Comparison of ENCODE assay signal across 8 cellular contexts in the genomic region with DNA sequence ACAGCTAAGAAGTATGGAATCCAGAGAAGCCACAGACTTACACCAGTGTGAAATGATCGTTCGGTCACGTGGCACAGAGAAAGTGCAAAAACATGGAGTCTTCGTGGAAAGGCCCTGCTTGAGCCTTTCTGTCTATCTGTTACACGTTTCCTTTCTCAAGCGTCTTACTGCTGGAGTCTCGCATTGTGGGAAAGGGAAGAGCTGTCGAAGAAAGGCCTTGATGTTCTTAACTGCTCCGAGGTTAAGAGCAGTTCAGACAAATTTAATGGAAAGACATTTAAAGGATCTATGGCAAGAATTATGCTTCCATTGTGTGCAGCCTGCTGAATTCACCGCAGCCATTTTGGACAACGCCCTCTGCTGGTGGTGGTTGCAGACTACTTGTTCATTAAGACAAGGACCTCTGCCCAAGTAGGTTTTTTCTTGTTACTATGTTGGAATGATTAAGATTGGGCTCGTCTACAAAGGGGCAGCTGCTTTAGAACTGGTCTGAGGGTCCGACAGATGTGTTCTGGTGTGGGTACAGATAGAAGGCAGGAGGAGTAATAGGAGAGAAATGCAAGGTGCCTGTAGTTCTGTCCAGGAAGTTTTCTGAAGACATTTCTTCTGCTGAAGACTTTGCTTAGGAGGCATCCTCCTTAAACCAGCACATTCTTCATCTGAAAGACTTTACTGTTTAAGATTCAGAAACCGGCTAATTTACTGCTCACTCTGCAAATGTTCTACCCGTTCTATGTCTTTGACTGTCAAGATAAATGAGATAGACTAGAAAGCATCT. TPM values are rescaled to one million over a fixed set of nuclear protein-coding genes. Genes with fewer than 3 reads are reported as not detected.
A peak's percentile ranks its signal among the peaks of the same experiment; 100 is the strongest.
DNase-seq lines count a peak whose midpoint lies in the region; ATAC-seq, FAIRE-seq and TF ChIP-seq lines count a peak whose summit lies in the region.

No MANE protein-coding gene starts in this region.

- BruUV-seq in GM12878 (replicated peaks; lab: Mats Ljungman, UMichigan), result no TSS peak

- 30% methylated on average over 15 of the region's 15 CpGs for WGBS in GM12878 (ENCODE audit: insufficient coverage, insufficient replicate concordance, low lambda C conversion rate, missing lambda C conversion rate)

- TF ChIP-seq RAD21 in GM12878 (IDR thresholded peaks at IDR 0.05; ENCODE audit: insufficient read depth, low read depth, low read length), result peak; percentile 66

- H3K4me2 ChIP-seq in GM12878 (ENCODE audit: control insufficient read depth, insufficient read depth), result no peak overlapping the region

- SMC1A ChIA-PET in GM12878 (lab: Charles Lee; ENCODE audit: uncharacterized antibody, unreplicated experiment), result interaction anchor here (1.0 to 3.9 kb wide), 9 partner anchors 12 to 319 kb away, joined by 3 to 29 read pairs (median 5); partner anchors contain the start of gene FYN

- H3K4me3 ChIP-seq in BJ (ENCODE audit: low read depth, low read length) (no peak overlapping the region), GM12878 (no peak overlapping the region), kidney (ENCODE audit: low read length in 2 of 2) (no peak overlapping the region)

- peak; percentile 22 for FAIRE-seq in TTC549 (lab: Jason Lieb, UNC)
- FAIRE-seq in GM12878 (lab: Jason Lieb, UNC), result peak; percentile 84
- no peak for FAIRE-seq in kidney (lab: Jason Lieb, UNC)

- intact Hi-C loops in GM12878 (cut with micrococcal nuclease; ENCODE audit: unreplicated experiment), result loop anchor here (1.0 kb wide), 1 partner anchor 319 kb away; no protein-coding TSS in a partner anchor
- intact Hi-C loops in kidney (cut with DNase I), result no loop called here

- TF ChIP-seq POLR2A in GM12878 (IDR thresholded peaks at IDR 0.05; ENCODE audit: low read depth, low read length), result no peak

- H3K4me1 ChIP-seq in GM12878 (ENCODE audit: control insufficient read depth, insufficient read depth, low read length), result peaks cover 8% of the 10 kb centered on the region; the same call in 1 of the 2 replicates
- H3K4me1 ChIP-seq in kidney (ENCODE audit: control insufficient read depth in 1 of 2, insufficient read depth in 1 of 2, low read depth in 1 of 2, low read length in 2 of 2), result peaks cover 12 to 15% of the 10 kb centered on the region in 2 donors

- H3K9me3 ChIP-seq in GM12878 (replicated peaks; ENCODE audit: control insufficient read depth, insufficient read depth, low read length), result no peaks in the 10 kb centered on the region; the same call in 2 of the 3 replicates
- H3K9me3 ChIP-seq in kidney (ENCODE audit: control insufficient read depth in 1 of 2, low read length in 2 of 2), result no peaks in the 10 kb centered on the region

- in situ Hi-C loops in GM12878 (cut with MboI), result no loop called here

- H3K27me3 ChIP-seq in BJ (ENCODE audit: control insufficient read depth, insufficient read depth, low read length) (peaks cover 5% of the 10 kb centered on the region; the same call in 1 of the 2 replicates), GM12878 (replicated peaks in 1 of 2; ENCODE audit: control insufficient read depth in 2 of 2, insufficient read depth in 2 of 2, low read length in 1 of 2) (no peaks in the 10 kb centered on the region)

- H3K27ac ChIP-seq in GM12878 (ENCODE audit: control insufficient read depth, insufficient read depth), result no peak overlapping the region
- no peak overlapping the region for H3K27ac ChIP-seq in kidney (ENCODE audit: low read depth in 2 of 2, low read length in 2 of 2)

- POLR2A ChIA-PET in BJ (lab: Charles Lee) (no interaction called here), GM12878 (lab: Charles Lee) (interaction anchor here (1.7 to 2.6 kb wide), 2 partner anchors 11 to 13 kb away, joined by 4 to 14 read pairs; no protein-coding TSS in a partner anchor)

- H3K9ac ChIP-seq in GM12878 (ENCODE audit: control insufficient read depth, insufficient read depth, low read length) (no peak overlapping the region), kidney (ENCODE audit: low read length in 2 of 2) (no peak overlapping the region)

- TF ChIP-seq EP300 in GM12878 (IDR thresholded peaks at IDR 0.05; ENCODE audit: borderline replicate concordance in 1 of 2, control insufficient read depth in 1 of 2, low read depth in 2 of 2, low read length in 2 of 2), result no peak

- no peaks in the 10 kb centered on the region for H3K79me2 ChIP-seq in GM12878 (ENCODE audit: control insufficient read depth, insufficient read depth, low read length)

- RAD21 ChIA-PET in GM12878 (lab: Charles Lee; ENCODE audit: unreplicated experiment), result interaction anchor here (0.9 to 2.5 kb wide), 6 partner anchors 12 to 319 kb away, joined by 3 to 13 read pairs (median 4); no protein-coding TSS in a partner anchor

- CTCF ChIA-PET in BJ (lab: Yijun Ruan, JAX) (interaction anchor here (1.0 to 4.2 kb wide), 8 partner anchors 9 to 319 kb away, joined by 3 to 41 read pairs (median 4); no protein-coding TSS in a partner anchor), GM12878 (lab: Yijun Ruan, JAX) (interaction anchor here (0.6 to 4.3 kb wide), 24 partner anchors 8 to 336 kb away, joined by 3 to 78 read pairs (median 4); partner anchors contain the start of genes FAM229B, FYN and TUBE1)

- H2AFZ ChIP-seq in GM12878 (ENCODE audit: control insufficient read depth, low read depth, low read length), result peak overlapping the region; percentile 61

- DNase-seq in BJ (ENCODE audit: low read depth) (no peak), NCI-H146 treated with DMSO at 0.1 percent for 48 hours (lab: John Stamatoyannopoulos, UW; ENCODE audit: unreplicated experiment) (peak; percentile 16), GM12878 (ENCODE audit: low read depth, low spot score) (no peak), kidney (no peak), GF-D8 (lab: John Stamatoyannopoulos, UW) (no peak)
- peak; percentile 77 for DNase-seq in stimulated activated CD4-positive, alpha-beta T cell treated with anti-CD3 and anti-CD28 coated beads, Interleukin-4, amount 100 ng/mL, for 24 hours

- H3K36me3 ChIP-seq in BJ (ENCODE audit: control insufficient read depth, insufficient read depth, low read length) (no peaks in the 10 kb centered on the region), GM12878 (ENCODE audit: control insufficient read depth in 2 of 2, insufficient read depth in 2 of 2, low read length in 1 of 2) (no peaks in the 10 kb centered on the region), kidney (ENCODE audit: control insufficient read depth in 1 of 2, insufficient read depth in 2 of 2, low read length in 2 of 2) (no peaks in the 10 kb centered on the region)

- ATAC-seq in GM21390 (IDR thresholded peaks at IDR 0.05; ENCODE audit: unreplicated experiment), result peak; percentile 60
- peak; percentile 87 for ATAC-seq in GM12878

- no peaks in the 10 kb centered on the region for H4K20me1 ChIP-seq in GM12878 (ENCODE audit: control insufficient read depth, insufficient read depth)

- TF ChIP-seq CTCF in BJ (IDR thresholded peaks at IDR 0.05; ENCODE audit: insufficient read depth, low read depth, low read length) (peak; percentile 59), GM12878 (IDR thresholded peaks at IDR 0.05 in 2 of 3, conservative IDR thresholded peaks at IDR 0.05 in 1 of 3; ENCODE audit: control insufficient read depth in 2 of 3, extremely low read depth in 1 of 3, insufficient read depth in 1 of 3, low read depth in 3 of 3, low read length in 3 of 3) (peak; percentile 58 to 81 (median 79)), kidney (IDR thresholded peaks at IDR 0.05; ENCODE audit: borderline replicate concordance, extremely low read depth, insufficient read depth) (peak; percentile 65)

RNA-seq across cellular contexts. Expression of gene CCN6, which starts 24.7 kb away (rescaled TPM):
- polyA plus RNA-seq in BJ (2011; rRNA removed), result 0.07 TPM in 1 of 2 replicates, not detected in the other
- polyA minus RNA-seq in BJ (2011; rRNA and poly(A)+ RNA removed), result not detected in 2 replicates
- not detected in 2 replicates for total RNA-seq in GM12878 (2013; cell fraction: nucleolus; rRNA removed)
- total RNA-seq in GM12878 (2014; rRNA removed), result not detected in 2 replicates
- total RNA-seq in GM12878 (2014; rRNA removed; fragmentation: Illumina TruSeq; extraction: Trizol), result not detected in 2 replicates
- total RNA-seq in GM12878 (2021), result not detected in 2 replicates
- polyA plus RNA-seq in GM12878 (2011; ENCODE audit: low read depth), result not detected
- 0.05 TPM in 1 of 2 replicates, not detected in the other for polyA plus RNA-seq in GM12878 (2011; rRNA removed)
- not detected in 2 replicates for polyA plus RNA-seq in GM12878 (2011; cell fraction: cytosol; rRNA removed)
- polyA plus RNA-seq in GM12878 (2011; cell fraction: nucleus; rRNA removed), result not detected in 2 replicates
- 0.06 and 0.18 TPM in 2 replicates for polyA plus RNA-seq in GM12878 (2012)
- polyA plus RNA-seq in GM12878 (2014; fragmentation: Illumina TruSeq; extraction: Trizol), result not detected in 2 replicates
- polyA plus RNA-seq in GM12878 (2014; fragmentation: Nextera tagmentation; extraction: Ambion mirVana), result under 1 TPM; 0.19 to 0.24 TPM
- polyA plus RNA-seq in GM12878 (2014; rRNA removed), result not detected in 2 replicates
- polyA plus RNA-seq in GM12878 (2016; fragmentation: Nextera tagmentation; extraction: Ambion mirVana), result under 1 TPM; 0.14 to 0.24 TPM
- not detected in 2 replicates for polyA minus RNA-seq in GM12878 (2011; rRNA and poly(A)+ RNA removed)
- not detected in 2 replicates for polyA minus RNA-seq in GM12878 (2011; cell fraction: cytosol; rRNA and poly(A)+ RNA removed)
- not detected in 2 replicates for polyA minus RNA-seq in GM12878 (2011; cell fraction: nucleus; rRNA and poly(A)+ RNA removed)
- 6.7 TPM for total RNA-seq in kidney
- polyA plus RNA-seq in kidney (ENCODE audit: insufficient read depth, low read depth, low replicate concordance), result 8.4 TPM

RNA-seq across cellular contexts. Expression of gene TUBE1, which starts 58.0 kb away (rescaled TPM):
- polyA plus RNA-seq in BJ (2011; rRNA removed) (16.6 and 36.1 TPM in 2 replicates), GM12878 (2011; rRNA removed) (25.2 and 38.9 TPM in 2 replicates), GM12878 (2014; fragmentation: Illumina TruSeq; extraction: Trizol) (12.6 and 13.4 TPM in 2 replicates), GM12878 (2014; fragmentation: Nextera tagmentation; extraction: Ambion mirVana) (1 to 10 TPM; 6.3 to 8.6 TPM), GM12878 (2014; rRNA removed) (10.3 and 13.1 TPM in 2 replicates), GM12878 (2016; fragmentation: Nextera tagmentation; extraction: Ambion mirVana) (10 to 100 TPM; 13.7 to 14.1 TPM), kidney (ENCODE audit: insufficient read depth, low read depth, low replicate concordance) (13.6 TPM)
- 13.8 and 13.9 TPM in 2 replicates for polyA minus RNA-seq in BJ (2011; rRNA and poly(A)+ RNA removed)
- total RNA-seq in GM12878 (2013; cell fraction: nucleolus; rRNA removed), result 97.9 and 103 TPM in 2 replicates
- total RNA-seq in GM12878 (2014; rRNA removed) (13.8 and 18.8 TPM in 2 replicates), GM12878 (2014; rRNA removed; fragmentation: Illumina TruSeq; extraction: Trizol) (14.0 and 15.0 TPM in 2 replicates), GM12878 (2021) (6.2 and 8.0 TPM in 2 replicates), kidney (21.2 TPM)
- 2.0 TPM for polyA plus RNA-seq in GM12878 (2011; ENCODE audit: low read depth)
- 8.3 and 8.8 TPM in 2 replicates for polyA plus RNA-seq in GM12878 (2011; cell fraction: cytosol; rRNA removed)
- 30.1 and 31.6 TPM in 2 replicates for polyA plus RNA-seq in GM12878 (2011; cell fraction: nucleus; rRNA removed)
- polyA plus RNA-seq in GM12878 (2012), result 3.9 and 6.3 TPM in 2 replicates
- 13.6 and 15.7 TPM in 2 replicates for polyA minus RNA-seq in GM12878 (2011; rRNA and poly(A)+ RNA removed)
- polyA minus RNA-seq in GM12878 (2011; cell fraction: cytosol; rRNA and poly(A)+ RNA removed), result 2.7 and 4.1 TPM in 2 replicates
- 31.1 and 38.9 TPM in 2 replicates for polyA minus RNA-seq in GM12878 (2011; cell fraction: nucleus; rRNA and poly(A)+ RNA removed)

RNA-seq across cellular contexts. Expression of gene FAM229B, which starts 58.2 kb away (rescaled TPM):
- polyA plus RNA-seq in BJ (2011; rRNA removed) (26.8 and 40.7 TPM in 2 replicates), GM12878 (2011; rRNA removed) (4.8 and 5.7 TPM in 2 replicates), GM12878 (2014; fragmentation: Illumina TruSeq; extraction: Trizol) (0.82 and 1.9 TPM in 2 replicates), GM12878 (2014; fragmentation: Nextera tagmentation; extraction: Ambion mirVana) (1 to 10 TPM; 5.3 to 5.7 TPM), GM12878 (2014; rRNA removed) (1.2 and 1.7 TPM in 2 replicates), GM12878 (2016; fragmentation: Nextera tagmentation; extraction: Ambion mirVana) (1 to 10 TPM; 4.5 to 5.3 TPM), kidney (ENCODE audit: insufficient read depth, low read depth, low replicate concordance) (77.1 TPM)
- polyA minus RNA-seq in BJ (2011; rRNA and poly(A)+ RNA removed), result 5.6 and 5.7 TPM in 2 replicates
- 0.52 and 0.54 TPM in 2 replicates for total RNA-seq in GM12878 (2013; cell fraction: nucleolus; rRNA removed)
- total RNA-seq in GM12878 (2014; rRNA removed) (1.8 and 2.5 TPM in 2 replicates), GM12878 (2014; rRNA removed; fragmentation: Illumina TruSeq; extraction: Trizol) (1.2 and 1.5 TPM in 2 replicates), GM12878 (2021) (1.6 and 1.7 TPM in 2 replicates), kidney (27.2 TPM)
- polyA plus RNA-seq in GM12878 (2011; ENCODE audit: low read depth), result 2.5 TPM
- polyA plus RNA-seq in GM12878 (2011; cell fraction: cytosol; rRNA removed), result 2.0 and 2.6 TPM in 2 replicates
- 1.4 and 2.9 TPM in 2 replicates for polyA plus RNA-seq in GM12878 (2011; cell fraction: nucleus; rRNA removed)
- polyA plus RNA-seq in GM12878 (2012), result 1.2 and 2.0 TPM in 2 replicates
- polyA minus RNA-seq in GM12878 (2011; rRNA and poly(A)+ RNA removed), result 0.73 and 1.5 TPM in 2 replicates
- polyA minus RNA-seq in GM12878 (2011; cell fraction: cytosol; rRNA and poly(A)+ RNA removed), result not detected in 2 replicates
- 0.12 and 0.38 TPM in 2 replicates for polyA minus RNA-seq in GM12878 (2011; cell fraction: nucleus; rRNA and poly(A)+ RNA removed)

Comparison
In these comparisons a context has a peak if more than half of its experiments do, and no peak if none do; other contexts are left out.
1. DNase-seq: peak in NCI-H146 treated with DMSO at 0.1 percent for 48 hours (single experiment) and stimulated activated CD4-positive, alpha-beta T cell treated with anti-CD3 and anti-CD28 coated beads, Interleukin-4, amount 100 ng/mL, for 24 hours (single experiment); none in BJ (single experiment), GM12878 (single experiment), kidney (single experiment) and GF-D8 (single experiment).
2. Peak in every context shown above with its lines, with median percentiles within 50 percentile points of each other: CTCF ChIP-seq.